In genomic region chr13:52016296-52016695, GRCh38 we compare ENCODE assay signal across 8 cellular contexts.
"Had no signal": no experiment of that assay in that cellular context is flagged by ENCODE, and none has a peak within 500 bp of the region (broad histone marks: within the 10 kb centered on the region; RNA-seq: fewer than 3 reads in every experiment).

No MANE protein-coding gene starts in this region.

- H3K9me3 Mint-ChIP-seq: HFFc6 had no signal

- H3K9ac ChIP-seq: GM23248 had no signal

- H3K4me1 Mint-ChIP-seq: GM23338 had no signal

- H3K4me3 ChIP-seq: GM23248, GM23338, HAP-1 had no signal

- H3K9me3 ChIP-seq: HAP-1 had no signal

- H3K27ac Mint-ChIP-seq: GM23338, H9, HFFc6 had no signal

- H2AFZ ChIP-seq: GM23248, GM23338 had no signal

- H3K27ac ChIP-seq: GM23248 had no signal

- H3K4me3 Mint-ChIP-seq: GM23338, H9, HFFc6 had no signal

- H3K4me2 ChIP-seq: GM23338 had no signal

- DNase-seq: GM23248, GOT3, H7, H9, HCEC 1CT, HFFc6 had no signal
